ENCODE assay signal across 8 cellular contexts in the genomic region with DNA sequence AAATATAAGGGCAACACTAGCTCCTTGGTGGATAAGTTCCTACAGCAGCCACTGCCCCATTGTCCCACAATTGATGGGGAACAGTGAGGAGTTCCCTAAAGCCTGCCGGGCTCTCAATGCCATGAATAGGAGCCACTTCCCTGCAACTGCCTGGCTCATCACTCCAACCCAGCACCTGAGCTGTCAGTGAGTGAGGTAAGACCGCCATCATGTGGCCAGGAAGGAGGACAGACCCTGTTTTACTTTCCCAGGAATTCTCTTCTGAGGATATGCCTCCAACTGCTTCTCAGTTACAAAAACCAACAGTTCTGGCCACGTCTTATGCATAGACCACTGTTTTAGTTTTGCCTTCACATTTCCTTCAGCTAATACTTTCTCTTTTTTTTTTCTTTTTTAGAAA. TPM values are rescaled to one million over a fixed set of nuclear protein-coding genes. Genes with fewer than 3 reads are reported as not detected.
DNase-seq lines count a peak whose midpoint lies in the region; TF ChIP-seq lines count a peak whose summit lies in the region.

No MANE protein-coding gene starts in this region.

- TF ChIP-seq EP300 in suprapubic skin (IDR thresholded peaks at IDR 0.05), result no peak

- 20 to 21% methylated on average over 2 to 3 of the region's 3 CpGs for WGBS in thyroid gland, 2 donors
- WGBS in suprapubic skin, result 56% methylated on average over 3 of the region's 3 CpGs

- H3K27ac ChIP-seq in HL-60 (replicated peaks) (no peak overlapping the region), OCI-LY1 (ENCODE audit: low read depth, low read length, poor library complexity, severe bottlenecking) (no peak overlapping the region), thyroid gland (no peak overlapping the region), suprapubic skin (no peak overlapping the region)

- H3K4me3 ChIP-seq in HL-60 (replicated peaks; ENCODE audit: insufficient read depth, low read length) (no peak overlapping the region), OCI-LY1 (ENCODE audit: low read depth, low read length, poor library complexity, severe bottlenecking) (no peak overlapping the region), fibroblast of pulmonary artery (replicated peaks; ENCODE audit: low read depth, low read length) (no peak overlapping the region), thyroid gland (replicated peaks in 1 of 3) (no peak overlapping the region), suprapubic skin (no peak overlapping the region)

- H3K27me3 Mint-ChIP-seq in activated CD4-positive, alpha-beta T cell treated with anti-CD3 and anti-CD28 coated beads, Interleukin-2, amount 10 ng/mL, durations not matched to agents 24 days and 14 days, result no peaks in the 10 kb centered on the region

- no peaks in the 10 kb centered on the region for H3K4me1 ChIP-seq in OCI-LY1 (ENCODE audit: insufficient read depth, low read length, severe bottlenecking)
- no peaks in the 10 kb centered on the region for H3K4me1 ChIP-seq in thyroid gland
- no peaks in the 10 kb centered on the region for H3K4me1 ChIP-seq in suprapubic skin

- no peak overlapping the region for H3K27ac Mint-ChIP-seq in activated CD4-positive, alpha-beta T cell treated with anti-CD3 and anti-CD28 coated beads, Interleukin-2, amount 10 ng/mL, durations not matched to agents 24 days and 14 days

- H3K9me3 Mint-ChIP-seq in activated CD4-positive, alpha-beta T cell treated with anti-CD3 and anti-CD28 coated beads, Interleukin-2, amount 10 ng/mL, durations not matched to agents 24 days and 14 days, result no peaks in the 10 kb centered on the region

- no peak overlapping the region for H2AFZ ChIP-seq in OCI-LY1 (ENCODE audit: low read length)

- H3K36me3 ChIP-seq in OCI-LY1 (ENCODE audit: insufficient read depth, low read length), result no peaks in the 10 kb centered on the region
- no peaks in the 10 kb centered on the region for H3K36me3 ChIP-seq in thyroid gland
- no peaks in the 10 kb centered on the region for H3K36me3 ChIP-seq in suprapubic skin

- no peaks in the 10 kb centered on the region for H3K4me1 Mint-ChIP-seq in activated CD4-positive, alpha-beta T cell treated with anti-CD3 and anti-CD28 coated beads, Interleukin-2, amount 10 ng/mL, durations not matched to agents 24 days and 14 days

- H3K9me2 ChIP-seq in OCI-LY1 (ENCODE audit: low read depth, low read length), result no peaks in the 10 kb centered on the region

- H4K20me1 ChIP-seq in OCI-LY1 (ENCODE audit: insufficient read depth, low read length), result no peaks in the 10 kb centered on the region

- no peak overlapping the region for H3K4me3 Mint-ChIP-seq in activated CD4-positive, alpha-beta T cell treated with anti-CD3 and anti-CD28 coated beads, Interleukin-2, amount 10 ng/mL, durations not matched to agents 24 days and 14 days

- no peaks in the 10 kb centered on the region for H3K79me2 ChIP-seq in OCI-LY1 (ENCODE audit: insufficient read depth, low read length)

- H3K36me3 Mint-ChIP-seq in activated CD4-positive, alpha-beta T cell treated with anti-CD3 and anti-CD28 coated beads, Interleukin-2, amount 10 ng/mL, durations not matched to agents 24 days and 14 days (ENCODE audit: low read depth), result no peaks in the 10 kb centered on the region

- TF ChIP-seq CTCF in HL-60 (IDR thresholded peaks at IDR 0.05; ENCODE audit: insufficient read depth, low read length) (no peak), OCI-LY1 (IDR thresholded peaks at IDR 0.05; ENCODE audit: low read length) (peak; percentile 53), fibroblast of pulmonary artery (IDR thresholded peaks at IDR 0.05; ENCODE audit: low read length, missing control alignments) (peak; percentile 28), thyroid gland (IDR thresholded peaks at IDR 0.05) (peak in 4 of 6 experiments; percentile 21 to 51 (median 47)), suprapubic skin (IDR thresholded peaks at IDR 0.05) (peak in 1 of 2 donors; percentile 20)

- no peaks in the 10 kb centered on the region for H3F3A ChIP-seq in OCI-LY1 (ENCODE audit: insufficient read depth, low read length)

- no peak overlapping the region for H3K9ac ChIP-seq in OCI-LY1 (ENCODE audit: low read length)

- H3K27me3 ChIP-seq in HL-60 (ENCODE audit: insufficient read depth, poor library complexity, severe bottlenecking) (no peaks in the 10 kb centered on the region), OCI-LY1 (ENCODE audit: insufficient read depth, low read length) (no peaks in the 10 kb centered on the region), thyroid gland (no peaks in the 10 kb centered on the region), suprapubic skin (no peaks in the 10 kb centered on the region)

- intact Hi-C loops in thyroid gland (cut with DNase I), result no loop called here
- intact Hi-C loops in activated CD4-positive, alpha-beta T cell treated with anti-CD3 and anti-CD28 coated beads, Interleukin-2, amount 10 ng/mL, durations not matched to agents 24 days and 14 days (cut with micrococcal nuclease), result no loop called here

- H3K9me3 ChIP-seq in OCI-LY1 (ENCODE audit: low read length) (no peaks in the 10 kb centered on the region), thyroid gland (no peaks in the 10 kb centered on the region), suprapubic skin (no peaks in the 10 kb centered on the region)

- peak; percentile 73 for DNase-seq in DMS 273 (lab: John Stamatoyannopoulos, UW; ENCODE audit: unreplicated experiment)
- DNase-seq in HL-60 (ENCODE audit: low read depth in 1 of 2, low spot score in 1 of 2), result peak; percentile 2 to 33
- no peak for DNase-seq in fibroblast of pulmonary artery (ENCODE audit: low read depth)
- peak; percentile 9 to 21 for DNase-seq in thyroid gland
- DNase-seq in suprapubic skin (ENCODE audit: low spot score in 2 of 2), result no peak
- no peak for DNase-seq in activated CD4-positive, alpha-beta T cell treated with anti-CD3 and anti-CD28 coated beads, Interleukin-2, amount 10 ng/mL, durations not matched to agents 24 days and 14 days
- no peak for DNase-seq in amniotic stem cell (lab: John Stamatoyannopoulos, UW)

- no peak overlapping the region for H3K4me2 ChIP-seq in OCI-LY1 (ENCODE audit: low read length)

- TF ChIP-seq POLR2A in thyroid gland (IDR thresholded peaks at IDR 0.05) (no peak), suprapubic skin (IDR thresholded peaks at IDR 0.05) (no peak)

RNA-seq across cellular contexts. Expression of gene SRPX, which starts 45.5 kb away (rescaled TPM):
- 100 to 1,000 TPM in 2 of 4 donors, 10 to 100 TPM in 2; 47.5 to 135 (median 107) TPM for total RNA-seq in thyroid gland
- total RNA-seq in suprapubic skin, result 10 to 100 TPM; 18.4 to 46.5 (median 36.4) TPM
- not detected in 2 replicates for total RNA-seq in activated CD4-positive, alpha-beta T cell treated with anti-CD3 and anti-CD28 coated beads, Interleukin-2, amount 10 ng/mL, durations not matched to agents 24 days and 14 days

Comparison
In these comparisons a context has a peak if more than half of its experiments do, and no peak if none do; other contexts are left out.
1. DNase-seq: peak in DMS 273 (single experiment), HL-60 (2 of 2) and thyroid gland (2 of 2); none in fibroblast of pulmonary artery (single experiment), suprapubic skin (0 of 2), activated CD4-positive, alpha-beta T cell treated with anti-CD3 and anti-CD28 coated beads, Interleukin-2, amount 10 ng/mL, durations not matched to agents 24 days and 14 days (single experiment) and amniotic stem cell (single experiment).
2. RNA of gene SRPX, which starts 45.5 kb away (total RNA-seq): 47.5 to 135 TPM in thyroid gland and 18.4 to 46.5 TPM in suprapubic skin; not detected in activated CD4-positive, alpha-beta T cell treated with anti-CD3 and anti-CD28 coated beads, Interleukin-2, amount 10 ng/mL, durations not matched to agents 24 days and 14 days; every median in the first group is over 10 times any median in the second.